11 cellular contexts compared by ENCODE assay signal in genomic region chr5:13278148-13278547, GRCh38.
DNase-seq lines count a peak whose midpoint lies in the region; ATAC-seq, FAIRE-seq and TF ChIP-seq lines count a peak whose summit lies in the region.
"Had no signal": no experiment of that assay in that cellular context is flagged by ENCODE, and none has a peak within 500 bp of the region (broad histone marks: within the 10 kb centered on the region; RNA-seq: fewer than 3 reads in every experiment).

No MANE protein-coding gene starts in this region.

- FAIRE-seq in H54 (lab: Jason Lieb, UNC), result no peak

- DNase-seq in NCI-H2171 treated with DMSO at 0.1 percent for 48 hours (lab: John Stamatoyannopoulos, UW) (peak; percentile 42), NCI-H2171 (lab: John Stamatoyannopoulos, UW) (no peak), astrocyte of the cerebellum (ENCODE audit: low read depth) (no peak), retinal pigment epithelial cell (ENCODE audit: low read depth) (no peak), H54 (ENCODE audit: insufficient read length, low spot score) (no peak), AG08395 (ENCODE audit: low spot score) (no peak)
- DNase-seq: foreskin melanocyte, T-helper 2 cell had no signal

- ATAC-seq in GM18907 (IDR thresholded peaks at IDR 0.05; ENCODE audit: unreplicated experiment), result no peak

- H3K4me3 ChIP-seq in astrocyte of the cerebellum (ENCODE audit: low read depth, low read length) (no peak overlapping the region), retinal pigment epithelial cell (ENCODE audit: low read length) (no peak overlapping the region)
- H3K4me3 ChIP-seq: cardiac muscle cell had no signal

- TF ChIP-seq POLR2A in H54 (IDR thresholded peaks at IDR 0.05; ENCODE audit: low read depth, low read length), result no peak

- in situ Hi-C loops in astrocyte of the cerebellum (cut with HindIII; ENCODE audit: low sequenced_read_pairs), result no loop called here

- peak; percentile 64 for TF ChIP-seq CTCF in LNCAP (IDR thresholded peaks at IDR 0.05)
- TF ChIP-seq CTCF in astrocyte of the cerebellum (IDR thresholded peaks at IDR 0.05; ENCODE audit: low read depth, low read length, missing control alignments), result peak; percentile 22
- peak; percentile 49 for TF ChIP-seq CTCF in retinal pigment epithelial cell (conservative IDR thresholded peaks at IDR 0.05; ENCODE audit: low read depth, low read length)
